In the genomic region with DNA sequence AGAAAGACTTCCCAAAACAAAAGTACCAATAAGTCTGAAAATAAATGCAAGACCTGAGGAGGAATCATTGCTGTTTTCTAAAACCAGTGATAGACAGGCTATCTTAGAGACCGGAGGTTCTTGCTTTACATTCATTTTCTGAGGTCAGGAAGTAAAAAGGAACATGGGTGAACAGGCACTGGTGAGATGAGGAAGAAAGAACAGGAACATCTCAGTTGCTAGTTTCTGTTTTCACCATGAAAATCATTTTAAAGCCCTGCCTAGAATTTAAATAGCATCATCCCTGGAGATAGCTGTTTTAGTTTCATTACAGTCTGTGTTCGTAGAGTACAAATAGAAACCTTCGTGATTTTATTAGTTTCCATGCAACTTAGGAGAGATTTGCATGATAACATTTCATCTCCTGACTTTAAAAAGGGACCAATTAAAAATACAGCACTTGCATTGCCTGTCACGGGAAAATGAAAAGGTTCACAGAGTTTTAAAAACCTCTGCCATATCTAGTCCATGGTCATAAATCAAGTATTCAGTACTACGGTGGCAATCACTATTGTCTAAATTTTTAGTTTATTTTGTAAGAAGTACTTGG, we compare ENCODE assay signal across 8 cellular contexts. TPM values are rescaled to one million over a fixed set of nuclear protein-coding genes. Genes with fewer than 3 reads are reported as not detected.
A peak's percentile ranks its signal among the peaks of the same experiment; 100 is the strongest.
DNase-seq lines count a peak whose midpoint lies in the region; ATAC-seq, FAIRE-seq and TF ChIP-seq lines count a peak whose summit lies in the region.

No MANE protein-coding gene starts in this region.

- no peaks in the 10 kb centered on the region for H3K79me2 ChIP-seq in neural progenitor cell (ENCODE audit: low read depth)

- no peak overlapping the region for H2AFZ ChIP-seq in neural progenitor cell (replicated peaks)

- peaks cover 0 to 10% (median 2%) of the 10 kb centered on the region in 7 donors for H3K4me1 Mint-ChIP-seq in naive thymus-derived CD4-positive, alpha-beta T cell
- H3K4me1 Mint-ChIP-seq in neural progenitor cell = no peaks in the 10 kb centered on the region

- no peak overlapping the region for H3K4me3 ChIP-seq in naive thymus-derived CD4-positive, alpha-beta T cell (ENCODE audit: low read length)
- H3K4me3 ChIP-seq in neural progenitor cell (no peak overlapping the region), ascending aorta (no peak overlapping the region)

- CTCF ChIA-PET in naive thymus-derived CD4-positive, alpha-beta T cell (lab: Charles Lee) = no interaction called here

- TF ChIP-seq CTCF in neural progenitor cell (IDR thresholded peaks at IDR 0.05) (no peak), ascending aorta (IDR thresholded peaks at IDR 0.05) (no peak)

- no peak overlapping the region for H3K9ac ChIP-seq in neural progenitor cell

- no peaks in the 10 kb centered on the region for H3K4me1 ChIP-seq in naive thymus-derived CD4-positive, alpha-beta T cell (ENCODE audit: control insufficient read depth in 2 of 2, insufficient read depth in 2 of 2, low read length in 2 of 2)
- H3K4me1 ChIP-seq in neural progenitor cell = no peaks in the 10 kb centered on the region
- peaks cover 17 to 24% of the 10 kb centered on the region in 2 donors for H3K4me1 ChIP-seq in ascending aorta

- no peak overlapping the region for H3K4me2 ChIP-seq in neural progenitor cell

- POLR2A ChIA-PET in naive thymus-derived CD4-positive, alpha-beta T cell (lab: Charles Lee) = no interaction called here

- no peak overlapping the region for H3K27ac ChIP-seq in naive thymus-derived CD4-positive, alpha-beta T cell (ENCODE audit: low read depth, low read length)
- H3K27ac ChIP-seq in neural progenitor cell (no peak overlapping the region), ascending aorta (peak overlapping the region in 1 of 2 donors; percentile 34)

- no peak for FAIRE-seq in frontal cortex (lab: Jason Lieb, UNC)

- no peaks in the 10 kb centered on the region for H3K9me3 ChIP-seq in naive thymus-derived CD4-positive, alpha-beta T cell (ENCODE audit: control insufficient read depth in 2 of 3, low read length in 3 of 3)
- H3K9me3 ChIP-seq in neural progenitor cell (ENCODE audit: low read depth) = no peaks in the 10 kb centered on the region
- no peaks in the 10 kb centered on the region for H3K9me3 ChIP-seq in ascending aorta

- peak; percentile 42 for ATAC-seq in GM19324 (IDR thresholded peaks at IDR 0.05; ENCODE audit: low FRiP score, unreplicated experiment)
- peak; percentile 47 for ATAC-seq in HG02981 (IDR thresholded peaks at IDR 0.05; ENCODE audit: unreplicated experiment)
- peak; percentile 53 for ATAC-seq in naive thymus-derived CD4-positive, alpha-beta T cell

- DNase-seq in OCI-M1 (lab: John Stamatoyannopoulos, UW) (peak; percentile 39), neural progenitor cell (ENCODE audit: low spot score) (no peak), frontal cortex (ENCODE audit: low spot score in 2 of 2) (no peak), GF-D8 (lab: John Stamatoyannopoulos, UW) (no peak), ascending aorta (ENCODE audit: low spot score in 2 of 2) (no peak)
- no peak for DNase-seq in naive thymus-derived CD4-positive, alpha-beta T cell

- no peaks in the 10 kb centered on the region for H3K27me3 ChIP-seq in naive thymus-derived CD4-positive, alpha-beta T cell (ENCODE audit: control insufficient read depth in 2 of 2, insufficient read depth in 2 of 2, low read length in 2 of 2)
- H3K27me3 ChIP-seq in neural progenitor cell (no peaks in the 10 kb centered on the region), ascending aorta (no peaks in the 10 kb centered on the region)

- H3K36me3 Mint-ChIP-seq in naive thymus-derived CD4-positive, alpha-beta T cell = no peaks in the 10 kb centered on the region
- H3K36me3 Mint-ChIP-seq in neural progenitor cell = no peaks in the 10 kb centered on the region

- no peaks in the 10 kb centered on the region for H3F3A ChIP-seq in neural progenitor cell (ENCODE audit: low read depth)

- H3K27me3 Mint-ChIP-seq in naive thymus-derived CD4-positive, alpha-beta T cell = peaks cover 0 to 4% (median 0%) of the 10 kb centered on the region in 5 donors
- H3K27me3 Mint-ChIP-seq in neural progenitor cell (ENCODE audit: insufficient read depth, low read depth) = no peaks in the 10 kb centered on the region

- intact Hi-C loops in naive thymus-derived CD4-positive, alpha-beta T cell (cut with micrococcal nuclease) = no loop called here
- intact Hi-C loops in ascending aorta (cut with DNase I) = no loop called here

- H3K9me3 Mint-ChIP-seq in naive thymus-derived CD4-positive, alpha-beta T cell = peaks cover 0 to 2% (median 0%) of the 10 kb centered on the region in 11 donors
- no peaks in the 10 kb centered on the region for H3K9me3 Mint-ChIP-seq in neural progenitor cell

- H3K36me3 ChIP-seq in naive thymus-derived CD4-positive, alpha-beta T cell (ENCODE audit: control insufficient read depth in 2 of 3, insufficient read depth in 3 of 3, low read length in 3 of 3) = no peaks in the 10 kb centered on the region
- H3K36me3 ChIP-seq in neural progenitor cell = no peaks in the 10 kb centered on the region
- no peaks in the 10 kb centered on the region for H3K36me3 ChIP-seq in ascending aorta

- peak overlapping the region in 1 of 9 donors; percentile 22 for H3K27ac Mint-ChIP-seq in naive thymus-derived CD4-positive, alpha-beta T cell
- no peak overlapping the region for H3K27ac Mint-ChIP-seq in neural progenitor cell

- no peaks in the 10 kb centered on the region for H4K20me1 ChIP-seq in neural progenitor cell (ENCODE audit: low read depth)

- no peak overlapping the region for H3K4me3 Mint-ChIP-seq in naive thymus-derived CD4-positive, alpha-beta T cell
- H3K4me3 Mint-ChIP-seq in neural progenitor cell = no peak overlapping the region

RNA-seq across cellular contexts. Expression of gene KCNMA1, which starts 14.7 kb away (rescaled TPM):
- total RNA-seq in naive thymus-derived CD4-positive, alpha-beta T cell = under 1 TPM in 1 of 5 experiments, not detected in 4; 0.42 TPM
- polyA plus RNA-seq in naive thymus-derived CD4-positive, alpha-beta T cell = not detected
- total RNA-seq in neural progenitor cell (ENCODE audit: low replicate concordance) (2.4 and 3.7 TPM in 2 replicates), frontal cortex (27.3 TPM), ascending aorta (28.6 TPM)
